In the genomic region with DNA sequence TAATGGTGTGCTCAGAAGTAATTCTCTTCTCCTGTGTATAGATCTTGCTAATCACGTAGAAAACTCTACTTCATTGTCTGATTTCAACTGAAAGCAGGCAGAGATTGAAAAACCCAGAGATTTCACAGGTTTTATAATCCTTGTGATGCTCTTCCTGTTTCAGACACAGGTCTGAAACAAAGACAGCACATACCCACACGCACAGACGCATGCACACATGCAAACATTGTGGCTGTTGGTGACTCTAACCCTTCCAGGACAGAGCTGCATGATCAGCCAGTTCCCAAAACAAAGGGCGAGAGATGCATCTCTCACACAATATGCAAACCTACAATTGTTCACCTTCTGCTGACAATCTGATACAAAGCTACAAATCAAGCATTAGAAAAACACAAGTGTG, we compare ENCODE assay signal across 12 cellular contexts.
DNase-seq lines count a peak whose midpoint lies in the region; ATAC-seq lines count a peak whose summit lies in the region.
"Had no signal": no experiment of that assay in that cellular context is flagged by ENCODE, and none has a peak within 500 bp of the region (broad histone marks: within the 10 kb centered on the region; RNA-seq: fewer than 3 reads in every experiment).

No MANE protein-coding gene starts in this region.

- no peak for DNase-seq in T-helper 1 cell
- DNase-seq in NCI-H1092 (lab: John Stamatoyannopoulos, UW) = no peak
- DNase-seq in NCI-H2227 (lab: John Stamatoyannopoulos, UW; ENCODE audit: unreplicated experiment) = no peak
- DNase-seq in effector CD8-positive, alpha-beta T cell (lab: John Stamatoyannopoulos, UW) = no peak
- DNase-seq: amniotic stem cell; BE2C; GF-D8; stimulated activated naive CD8-positive, alpha-beta T cell treated with anti-CD3 and anti-CD28 coated beads, Interleukin-15, amount 100 ng/mL, for 72 hours had no signal

- ATAC-seq in GM18517 (IDR thresholded peaks at IDR 0.05; ENCODE audit: unreplicated experiment) (peak; percentile 85), GM21367 (IDR thresholded peaks at IDR 0.05; ENCODE audit: unreplicated experiment) (peak; percentile 99), HG02943 (IDR thresholded peaks at IDR 0.05; ENCODE audit: low read depth, unreplicated experiment) (peak; percentile 83), HG03571 (IDR thresholded peaks at IDR 0.05; ENCODE audit: unreplicated experiment) (peak; percentile 90)
- ATAC-seq: stimulated activated naive CD8-positive, alpha-beta T cell treated with anti-CD3 and anti-CD28 coated beads, Interleukin-15, amount 100 ng/mL, for 72 hours had no signal
